Comparison of ENCODE assay signal across 1 cellular context in genomic region chr1:169027607-169028320, GRCh38.
A peak's percentile ranks its signal among the peaks of the same experiment; 100 is the strongest.
TF ChIP-seq lines count a peak whose summit lies in the region.

No MANE protein-coding gene starts in this region.

TF ChIP-seq in GM12878, 131 proteins besides CTCF, POLR2A, EP300 and RAD21 (continued from another document):
- TF ChIP-seq MLLT1 (IDR thresholded peaks at IDR 0.05) (peak; percentile 46), MTA2 (IDR thresholded peaks at IDR 0.05; ENCODE audit: low read depth) (peak; percentile 95), NFIC (IDR thresholded peaks at IDR 0.05; ENCODE audit: low read depth, low read length) (0 out of 2 replicates have a peak, but pooled peaks have one; percentile 9), NBN (IDR thresholded peaks at IDR 0.05) (peak; percentile 76), RAD51 (IDR thresholded peaks at IDR 0.05) (no peak), MEF2B (IDR thresholded peaks at IDR 0.05; ENCODE audit: partially characterized antibody, poor library complexity, severe bottlenecking) (peak; percentile 52), DPF2 (IDR thresholded peaks at IDR 0.05) (peak; percentile 83), ZNF24 (IDR thresholded peaks at IDR 0.05) (peak; percentile 90), ATF7 (IDR thresholded peaks at IDR 0.05; ENCODE audit: low read depth) (peak; percentile 68), HDAC2 (IDR thresholded peaks at IDR 0.05) (no peak), MTA3 (IDR thresholded peaks at IDR 0.05; ENCODE audit: borderline replicate concordance, low read length) (no peak), ZBTB33 (IDR thresholded peaks at IDR 0.05) (no peak), JUND (IDR thresholded peaks at IDR 0.05; ENCODE audit: low read depth, low read length) (0 out of 2 replicates have a peak, but pooled peaks have one; percentile 35), GATAD2B (conservative IDR thresholded peaks at IDR 0.05; ENCODE audit: low read depth) (peak; percentile 55), IKZF2 (IDR thresholded peaks at IDR 0.05) (peak; percentile 74 to 79; a peak in 3 of 4 replicates), ZSCAN29 (IDR thresholded peaks at IDR 0.05) (no peak), IKZF1 (conservative IDR thresholded peaks at IDR 0.05) (peak; percentile 81), RELB (IDR thresholded peaks at IDR 0.05; ENCODE audit: low read depth) (peak; percentile 58; the same call in 1 of the 2 replicates), POLR2AphosphoS2 (IDR thresholded peaks at IDR 0.05; ENCODE audit: low read depth, low read length) (no peak), ZNF687 (IDR thresholded peaks at IDR 0.05) (peak; percentile 88), BCL11A (IDR thresholded peaks at IDR 0.05; ENCODE audit: low read depth, low read length) (peak; percentile 90), ZNF217 (IDR thresholded peaks at IDR 0.05) (peak; percentile 86), IRF4 (IDR thresholded peaks at IDR 0.05; ENCODE audit: low read depth, low read length) (peak; percentile 37; the same call in 1 of the 2 replicates), E4F1 (IDR thresholded peaks at IDR 0.05; ENCODE audit: borderline replicate concordance, partially characterized antibody) (no peak), CHD2 (IDR thresholded peaks at IDR 0.05; ENCODE audit: borderline replicate concordance, low read depth, low read length) (0 out of 2 replicates have a peak, but pooled peaks have one; percentile 9), PAX5 (IDR thresholded peaks at IDR 0.05; ENCODE audit: borderline replicate concordance, low read depth, low read length) (peak; percentile 88; the same call in 1 of the 2 replicates), SMC3 (IDR thresholded peaks at IDR 0.05; ENCODE audit: borderline replicate concordance, low read length) (peak; percentile 2; the same call in 1 of the 2 replicates), TCF3 (IDR thresholded peaks at IDR 0.05; ENCODE audit: borderline replicate concordance, insufficient read depth, low read depth, low read length) (no peak), RCOR1 (conservative IDR thresholded peaks at IDR 0.05; ENCODE audit: low read depth, low read length) (peak; percentile 57; the same call in 1 of the 2 replicates), SKIL (IDR thresholded peaks at IDR 0.05; ENCODE audit: low read depth, poor library complexity, severe bottlenecking) (peak; percentile 41), SP1 (IDR thresholded peaks at IDR 0.05; ENCODE audit: low read depth, low read length) (no peak), SMARCA5 (IDR thresholded peaks at IDR 0.05) (0 out of 2 replicates have a peak, but pooled peaks have one; percentile 15), MEF2A (IDR thresholded peaks at IDR 0.05; ENCODE audit: insufficient read depth, low read depth, low read length) (0 out of 2 replicates have a peak, but pooled peaks have one; percentile 24)
